ENCODE assay signal across 16 cellular contexts in genomic region chr5:172086312-172086975, GRCh38.
DNase-seq lines count a peak whose midpoint lies in the region; ATAC-seq and TF ChIP-seq lines count a peak whose summit lies in the region.
"Had no signal": no experiment of that assay in that cellular context is flagged by ENCODE, and none has a peak within 500 bp of the region (broad histone marks: within the 10 kb centered on the region; RNA-seq: fewer than 3 reads in every experiment).

No MANE protein-coding gene starts in this region.

- H4K8ac ChIP-seq in IMR-90 (ENCODE audit: low read depth in 2 of 2, low read length in 2 of 2): no peak overlapping the region

- no peak overlapping the region for H3K23ac ChIP-seq in IMR-90 (ENCODE audit: low read depth, low read length)

- H3K4me2 ChIP-seq in DND-41 (ENCODE audit: insufficient read depth, low read length) (no peak overlapping the region), IMR-90 (ENCODE audit: low read depth, low read length) (no peak overlapping the region), neural progenitor cell (no peak overlapping the region), mammary epithelial cell (ENCODE audit: insufficient read depth, low read depth, low read length) (no peak overlapping the region)

- H3F3A ChIP-seq in neural progenitor cell (ENCODE audit: low read depth): peaks cover 7% of the 10 kb centered on the region

- no peak for TF ChIP-seq POLR2A in IMR-90 (IDR thresholded peaks at IDR 0.05; ENCODE audit: low read depth, low read length)

- DNase-seq in DND-41 (no peak), IMR-90 (no peak), chondrocyte (ENCODE audit: low spot score) (peak; percentile 53), neural progenitor cell (ENCODE audit: low spot score) (no peak), amniotic stem cell (lab: John Stamatoyannopoulos, UW) (no peak), mammary epithelial cell (no peak), NCI-H2171 (lab: John Stamatoyannopoulos, UW) (no peak)
- DNase-seq: central memory CD4-positive, alpha-beta T cell; NCI-H1092; NCI-H226; occipital lobe; WERI-Rb-1 had no signal

- H3K9me1 ChIP-seq in IMR-90 (ENCODE audit: insufficient read depth, low read length): peaks cover 8% of the 10 kb centered on the region; the same call in 1 of the 2 replicates

- H3K56ac ChIP-seq in IMR-90 (ENCODE audit: extremely low read depth, insufficient read depth, low read length): no peak overlapping the region

- H3K79me2 ChIP-seq in DND-41 (ENCODE audit: insufficient read depth, low read length) (no peaks in the 10 kb centered on the region), neural progenitor cell (ENCODE audit: low read depth) (no peaks in the 10 kb centered on the region), mammary epithelial cell (ENCODE audit: insufficient read depth, low read length) (no peaks in the 10 kb centered on the region)

- H3K4ac ChIP-seq in IMR-90 (ENCODE audit: low read depth, low read length): no peak overlapping the region

- no peak for TF ChIP-seq RAD21 in IMR-90 (IDR thresholded peaks at IDR 0.05; ENCODE audit: low read length)

- no peak overlapping the region for H3K4me3 Mint-ChIP-seq in chondrocyte (ENCODE audit: unreplicated experiment)
- no peak overlapping the region for H3K4me3 Mint-ChIP-seq in neural progenitor cell

- no peak overlapping the region for H2AK9ac ChIP-seq in IMR-90 (replicated peaks; ENCODE audit: low read depth, low read length, poor library complexity)

- no peak overlapping the region for H2BK20ac ChIP-seq in IMR-90 (ENCODE audit: low read depth, low read length)

- WGBS in IMR-90 (ENCODE audit: extremely low coverage in 2 of 2, insufficient read length in 1 of 2), 2 experiments: 77% methylated on average over 7 of the region's 12 CpGs; no CpG with 5 or more reads in 1 of the 2 experiments
- WGBS in mammary epithelial cell (ENCODE audit: low coverage, missing lambda C conversion rate): 100% methylated on average over 7 of the region's 12 CpGs

- H2BK120ac ChIP-seq in IMR-90 (ENCODE audit: low read depth, low read length): no peak overlapping the region

- no peak overlapping the region for H2AFZ ChIP-seq in DND-41 (ENCODE audit: low read depth, low read length)
- H2AFZ ChIP-seq in IMR-90 (replicated peaks; ENCODE audit: low read length, poor library complexity): peak overlapping the region; percentile 63
- H2AFZ ChIP-seq in neural progenitor cell (replicated peaks): no peak overlapping the region
- no peak overlapping the region for H2AFZ ChIP-seq in mammary epithelial cell (ENCODE audit: low read depth, low read length)

- H3K4me3 ChIP-seq in DND-41 (ENCODE audit: low read depth in 1 of 2, low read length in 2 of 2): no peak overlapping the region
- H3K4me3 ChIP-seq in IMR-90 (ENCODE audit: insufficient read depth, low read depth, low read length): no peak overlapping the region
- no peak overlapping the region for H3K4me3 ChIP-seq in neural progenitor cell
- H3K4me3 ChIP-seq in mammary epithelial cell (replicated peaks in 1 of 3; ENCODE audit: insufficient read depth in 1 of 3, low read depth in 2 of 3, low read length in 3 of 3): no peak overlapping the region
- H3K4me3 ChIP-seq: esophagus muscularis mucosa, SK-N-MC, thoracic aorta had no signal

- H3K9me3 ChIP-seq in DND-41 (ENCODE audit: insufficient read depth, low read length, severe bottlenecking) (no peaks in the 10 kb centered on the region), IMR-90 (ENCODE audit: control insufficient read depth, insufficient read depth, low read length) (no peaks in the 10 kb centered on the region), neural progenitor cell (ENCODE audit: low read depth) (no peaks in the 10 kb centered on the region), mammary epithelial cell (replicated peaks; ENCODE audit: insufficient read depth, low read length) (no peaks in the 10 kb centered on the region)
- H3K9me3 ChIP-seq: esophagus muscularis mucosa, thoracic aorta had no signal

- H2BK5ac ChIP-seq in IMR-90 (ENCODE audit: low read depth, low read length, poor library complexity, severe bottlenecking): no peak overlapping the region

- H3K36me3 Mint-ChIP-seq in chondrocyte (ENCODE audit: low read depth) (peaks cover 22% of the 10 kb centered on the region), neural progenitor cell (peaks cover 6% of the 10 kb centered on the region)

- H3K9ac ChIP-seq in DND-41 (ENCODE audit: low read depth, low read length) (no peak overlapping the region), IMR-90 (ENCODE audit: low read depth, low read length) (no peak overlapping the region), neural progenitor cell (no peak overlapping the region), mammary epithelial cell (ENCODE audit: insufficient read depth, low read length) (no peak overlapping the region)

- H2AK5ac ChIP-seq in IMR-90 (ENCODE audit: low read depth, low read length): no peak overlapping the region

- H3K4me1 ChIP-seq in DND-41 (ENCODE audit: insufficient read depth, low read length) (no peaks in the 10 kb centered on the region), IMR-90 (ENCODE audit: control insufficient read depth, insufficient read depth, low read length) (no peaks in the 10 kb centered on the region), neural progenitor cell (no peaks in the 10 kb centered on the region), mammary epithelial cell (ENCODE audit: insufficient read depth, low read length) (no peaks in the 10 kb centered on the region)
- H3K4me1 ChIP-seq: esophagus muscularis mucosa had no signal

- H3K9me3 Mint-ChIP-seq in chondrocyte (ENCODE audit: low read depth): no peaks in the 10 kb centered on the region
- H3K9me3 Mint-ChIP-seq in neural progenitor cell: no peaks in the 10 kb centered on the region

- H4K5ac ChIP-seq in IMR-90 (ENCODE audit: low read depth, low read length): no peak overlapping the region

- no peak for TF ChIP-seq CTCF in DND-41 (IDR thresholded peaks at IDR 0.05; ENCODE audit: borderline replicate concordance, extremely low read depth, low read length, poor library complexity, severe bottlenecking)
- TF ChIP-seq CTCF in IMR-90 (conservative IDR thresholded peaks at IDR 0.05; ENCODE audit: low read depth, low read length): no peak
- TF ChIP-seq CTCF in chondrocyte (IDR thresholded peaks at IDR 0.05): no peak
- no peak for TF ChIP-seq CTCF in neural progenitor cell (IDR thresholded peaks at IDR 0.05)
- TF ChIP-seq CTCF in mammary epithelial cell (conservative IDR thresholded peaks at IDR 0.05 in 1 of 2, IDR thresholded peaks at IDR 0.05 in 1 of 2; ENCODE audit: extremely low read depth in 1 of 2, insufficient read depth in 1 of 2, low read depth in 1 of 2, low read length in 2 of 2): no peak

- POLR2A ChIA-PET in IMR-90 (lab: Charles Lee; ENCODE audit: unreplicated experiment): no interaction called here

- ATAC-seq in DND-41 (ENCODE audit: insufficient read depth, low read depth) (peak; percentile 49; the same call in 2 of the 3 replicates), IMR-90 (ENCODE audit: low read depth) (no peak), GM21619 (IDR thresholded peaks at IDR 0.05; ENCODE audit: unreplicated experiment) (no peak)

- dilution Hi-C loops in IMR-90 (cut with HindIII; ENCODE audit: low sequenced_read_pairs, unreplicated experiment) (no loop called here), mammary epithelial cell (cut with HindIII; ENCODE audit: low sequenced_read_pairs) (no loop called here)

- H3K27ac ChIP-seq in DND-41 (ENCODE audit: low read length) (no peak overlapping the region), IMR-90 (ENCODE audit: insufficient read depth, low read length) (no peak overlapping the region), neural progenitor cell (peak overlapping the region; percentile 46), mammary epithelial cell (ENCODE audit: insufficient read depth, low read depth, low read length) (no peak overlapping the region)
- H3K27ac ChIP-seq: esophagus muscularis mucosa, SK-N-MC, thoracic aorta, WERI-Rb-1 had no signal

- H3K36me3 ChIP-seq in DND-41 (ENCODE audit: insufficient read depth, low read length) (peaks cover 23% of the 10 kb centered on the region), IMR-90 (ENCODE audit: control insufficient read depth, insufficient read depth, low read length) (peaks cover 9% of the 10 kb centered on the region), neural progenitor cell (no peaks in the 10 kb centered on the region), mammary epithelial cell (ENCODE audit: insufficient read depth, low read length) (peaks cover 10% of the 10 kb centered on the region)
- H3K36me3 ChIP-seq: WERI-Rb-1 had no signal

- no peaks in the 10 kb centered on the region for H3K79me1 ChIP-seq in IMR-90 (ENCODE audit: low read depth in 1 of 2, low read length in 2 of 2)

- in situ Hi-C loops in IMR-90 (cut with MboI; ENCODE audit: low sequenced_read_pairs): no loop called here
- in situ Hi-C loops in mammary epithelial cell (cut with MboI; ENCODE audit: low sequenced_read_pairs in 2 of 2): no loop called here

- H3K18ac ChIP-seq in IMR-90 (ENCODE audit: low read depth, low read length): no peak overlapping the region

- H3K4me1 Mint-ChIP-seq in chondrocyte (ENCODE audit: low read depth) (peaks cover 3% of the 10 kb centered on the region), neural progenitor cell (peaks cover 5% of the 10 kb centered on the region)

- no peak overlapping the region for H4K91ac ChIP-seq in IMR-90 (ENCODE audit: insufficient read depth, low read depth, low read length)

- H3K27me3 Mint-ChIP-seq in chondrocyte (ENCODE audit: low read depth): no peaks in the 10 kb centered on the region
- H3K27me3 Mint-ChIP-seq in neural progenitor cell (ENCODE audit: insufficient read depth, low read depth): no peaks in the 10 kb centered on the region

- 0 out of 2 replicates have a peak overlapping the region, but pooled peaks have one; percentile 51 for H3K14ac ChIP-seq in IMR-90 (replicated peaks; ENCODE audit: low read depth, low read length)

- CTCF ChIA-PET in IMR-90 (lab: Yijun Ruan, JAX): no interaction called here
- CTCF ChIA-PET in mammary epithelial cell (lab: Charles Lee; ENCODE audit: low non-redundant PET): no interaction called here

- BruUV-seq in IMR-90 (replicated peaks; lab: Mats Ljungman, UMichigan) (no TSS peak), mammary epithelial cell (replicated peaks; lab: Mats Ljungman, UMichigan) (no TSS peak)

- H3K27ac Mint-ChIP-seq in chondrocyte (ENCODE audit: unreplicated experiment): no peak overlapping the region
- H3K27ac Mint-ChIP-seq in neural progenitor cell: peak overlapping the region; percentile 69

- intact Hi-C loops in IMR-90 (cut with micrococcal nuclease) (no loop called here), mammary epithelial cell (cut with micrococcal nuclease) (no loop called here)

- H4K20me1 ChIP-seq in DND-41 (ENCODE audit: insufficient read depth, low read length) (0 out of 2 replicates have a peak, but pooled peaks cover 3% of the 10 kb centered on the region), IMR-90 (ENCODE audit: insufficient read depth, low read length) (no peaks in the 10 kb centered on the region), neural progenitor cell (ENCODE audit: low read depth) (no peaks in the 10 kb centered on the region), mammary epithelial cell (ENCODE audit: insufficient read depth, low read length) (no peaks in the 10 kb centered on the region)

- no peak overlapping the region for H2BK15ac ChIP-seq in IMR-90 (ENCODE audit: low read depth, low read length)

- H3K27me3 ChIP-seq in DND-41 (ENCODE audit: insufficient read depth, low read length, poor library complexity) (no peaks in the 10 kb centered on the region), IMR-90 (ENCODE audit: control insufficient read depth, insufficient read depth, low read length) (no peaks in the 10 kb centered on the region), neural progenitor cell (no peaks in the 10 kb centered on the region), mammary epithelial cell (ENCODE audit: insufficient read depth, low read length) (no peaks in the 10 kb centered on the region)
- H3K27me3 ChIP-seq: esophagus muscularis mucosa had no signal
